Comparison of ENCODE assay signal across 14 cellular contexts in genomic region chr10:43710772-43711471, GRCh38.
DNase-seq lines count a peak whose midpoint lies in the region; ATAC-seq and TF ChIP-seq lines count a peak whose summit lies in the region.
"Had no signal": no experiment of that assay in that cellular context is flagged by ENCODE, and none has a peak within 500 bp of the region (broad histone marks: within the 10 kb centered on the region; RNA-seq: fewer than 3 reads in every experiment).

No MANE protein-coding gene starts in this region.

- ATAC-seq in activated T-helper 17 cell treated with anti-CD3 and anti-CD28 coated beads, Interleukin-2, amount 50 U/mL, for 72 hours (replicated peaks), result peak; percentile 28
- no peak for ATAC-seq in GM21576 (IDR thresholded peaks at IDR 0.05; ENCODE audit: unreplicated experiment)
- ATAC-seq in activated CD8-positive, alpha-beta T cell treated with anti-CD3 and anti-CD28 coated beads, Interleukin-2, amount 10 ng/mL, durations not matched to agents 7 days and 5 days, result no peak
- ATAC-seq: CD8-positive, alpha-beta T cell; GM23338; HCT116 had no signal

- H3K27ac Mint-ChIP-seq in activated T-helper 17 cell treated with anti-CD3 and anti-CD28 coated beads, Interleukin-2, amount 50 U/mL, for 72 hours, result no peak overlapping the region
- peak overlapping the region; percentile 12 to 41 (median 24) for H3K27ac Mint-ChIP-seq in nephron
- H3K27ac Mint-ChIP-seq in activated CD8-positive, alpha-beta T cell treated with anti-CD3 and anti-CD28 coated beads, Interleukin-2, amount 10 ng/mL, durations not matched to agents 7 days and 5 days, result no peak overlapping the region
- H3K27ac Mint-ChIP-seq: CD4-positive, CD25-positive, alpha-beta regulatory T cell; CD8-positive, alpha-beta T cell; GM23338; H9; HFFc6 had no signal

- no peaks in the 10 kb centered on the region for H3K4me1 Mint-ChIP-seq in activated T-helper 17 cell treated with anti-CD3 and anti-CD28 coated beads, Interleukin-2, amount 50 U/mL, for 72 hours
- H3K4me1 Mint-ChIP-seq in nephron, result peaks cover 21% of the 10 kb centered on the region
- H3K4me1 Mint-ChIP-seq in activated CD8-positive, alpha-beta T cell treated with anti-CD3 and anti-CD28 coated beads, Interleukin-2, amount 10 ng/mL, durations not matched to agents 7 days and 5 days (ENCODE audit: low read depth), result no peaks in the 10 kb centered on the region
- H3K4me1 Mint-ChIP-seq: CD4-positive, CD25-positive, alpha-beta regulatory T cell; GM23338 had no signal

- DNase-seq in ecto neural progenitor cell (ENCODE audit: low spot score), result peak; percentile 3
- DNase-seq in stimulated activated naive CD4-positive, alpha-beta T cell (lab: John Stamatoyannopoulos, UW), result no peak
- no peak for DNase-seq in activated CD8-positive, alpha-beta T cell treated with anti-CD3 and anti-CD28 coated beads, Interleukin-2, amount 10 ng/mL, durations not matched to agents 7 days and 5 days
- DNase-seq: CD4-positive, CD25-positive, alpha-beta regulatory T cell; CD8-positive, alpha-beta T cell; DMS153; DND-41; H9; HFFc6 had no signal

- H3K9me3 Mint-ChIP-seq in activated T-helper 17 cell treated with anti-CD3 and anti-CD28 coated beads, Interleukin-2, amount 50 U/mL, for 72 hours, result no peaks in the 10 kb centered on the region
- H3K9me3 Mint-ChIP-seq in nephron, result no peaks in the 10 kb centered on the region
- H3K9me3 Mint-ChIP-seq in activated CD8-positive, alpha-beta T cell treated with anti-CD3 and anti-CD28 coated beads, Interleukin-2, amount 10 ng/mL, durations not matched to agents 7 days and 5 days (ENCODE audit: insufficient read depth), result no peaks in the 10 kb centered on the region
- H3K9me3 Mint-ChIP-seq: CD4-positive, CD25-positive, alpha-beta regulatory T cell; CD8-positive, alpha-beta T cell; HFFc6 had no signal

- CTCF ChIA-PET in activated CD8-positive, alpha-beta T cell treated with anti-CD3 and anti-CD28 coated beads, Interleukin-2, amount 10 ng/mL, durations not matched to agents 7 days and 5 days (lab: Charles Lee), result no interaction called here

- TF ChIP-seq CTCF in nephron (IDR thresholded peaks at IDR 0.05; ENCODE audit: unreplicated experiment in 3 of 3), result no peak

- H3K36me3 Mint-ChIP-seq in activated T-helper 17 cell treated with anti-CD3 and anti-CD28 coated beads, Interleukin-2, amount 50 U/mL, for 72 hours (ENCODE audit: low read depth), result no peaks in the 10 kb centered on the region
- H3K36me3 Mint-ChIP-seq in nephron (ENCODE audit: low read depth), result no peaks in the 10 kb centered on the region
- no peaks in the 10 kb centered on the region for H3K36me3 Mint-ChIP-seq in activated CD8-positive, alpha-beta T cell treated with anti-CD3 and anti-CD28 coated beads, Interleukin-2, amount 10 ng/mL, durations not matched to agents 7 days and 5 days (ENCODE audit: low read depth)
- H3K36me3 Mint-ChIP-seq: CD4-positive, CD25-positive, alpha-beta regulatory T cell; CD8-positive, alpha-beta T cell had no signal

- POLR2A ChIA-PET in activated CD8-positive, alpha-beta T cell treated with anti-CD3 and anti-CD28 coated beads, Interleukin-2, amount 10 ng/mL, durations not matched to agents 7 days and 5 days (lab: Charles Lee), result no interaction called here

- no peaks in the 10 kb centered on the region for H3K27me3 Mint-ChIP-seq in activated T-helper 17 cell treated with anti-CD3 and anti-CD28 coated beads, Interleukin-2, amount 50 U/mL, for 72 hours
- peaks cover 11% of the 10 kb centered on the region for H3K27me3 Mint-ChIP-seq in nephron (ENCODE audit: low read depth)
- H3K27me3 Mint-ChIP-seq in activated CD8-positive, alpha-beta T cell treated with anti-CD3 and anti-CD28 coated beads, Interleukin-2, amount 10 ng/mL, durations not matched to agents 7 days and 5 days (ENCODE audit: low read depth), result peaks cover 3% of the 10 kb centered on the region
- H3K27me3 Mint-ChIP-seq: CD4-positive, CD25-positive, alpha-beta regulatory T cell had no signal

- H3K4me3 Mint-ChIP-seq in activated T-helper 17 cell treated with anti-CD3 and anti-CD28 coated beads, Interleukin-2, amount 50 U/mL, for 72 hours, result no peak overlapping the region
- H3K4me3 Mint-ChIP-seq in nephron, result no peak overlapping the region
- H3K4me3 Mint-ChIP-seq in activated CD8-positive, alpha-beta T cell treated with anti-CD3 and anti-CD28 coated beads, Interleukin-2, amount 10 ng/mL, durations not matched to agents 7 days and 5 days, result no peak overlapping the region
- H3K4me3 Mint-ChIP-seq: CD4-positive, CD25-positive, alpha-beta regulatory T cell; CD8-positive, alpha-beta T cell; GM23338; H9; HFFc6 had no signal

Comparison
In these comparisons a context has a peak if more than half of its experiments do, and no peak if none do; other contexts are left out.
1. H3K27ac Mint-ChIP-seq: peak in nephron (3 of 3); none in activated T-helper 17 cell treated with anti-CD3 and anti-CD28 coated beads, Interleukin-2, amount 50 U/mL, for 72 hours (single experiment) and activated CD8-positive, alpha-beta T cell treated with anti-CD3 and anti-CD28 coated beads, Interleukin-2, amount 10 ng/mL, durations not matched to agents 7 days and 5 days (single experiment).